14 cellular contexts compared by ENCODE assay signal in genomic region chr1:87869563-87869962, GRCh38.
A peak's percentile ranks its signal among the peaks of the same experiment; 100 is the strongest.
DNase-seq lines count a peak whose midpoint lies in the region; ATAC-seq and TF ChIP-seq lines count a peak whose summit lies in the region.
"Had no signal": no experiment of that assay in that cellular context is flagged by ENCODE, and none has a peak within 500 bp of the region (broad histone marks: within the 10 kb centered on the region; RNA-seq: fewer than 3 reads in every experiment).

No MANE protein-coding gene starts in this region.

- no peaks in the 10 kb centered on the region for H3K36me3 ChIP-seq in tibial nerve
- H3K36me3 ChIP-seq: adrenal gland, upper lobe of left lung had no signal

- no peak for TF ChIP-seq POLR2A in tibial nerve (IDR thresholded peaks at IDR 0.05)

- H3K27ac ChIP-seq in epithelial cell of prostate (peak overlapping the region; percentile 77), tibial nerve (no peak overlapping the region)
- H3K27ac ChIP-seq: adrenal gland had no signal

- TF ChIP-seq EP300 in tibial nerve (IDR thresholded peaks at IDR 0.05): peak in 1 of 2 donors; percentile 30

- 79 to 88% methylated on average over 1 of the region's 1 CpG for WGBS in tibial nerve, 2 donors

- peaks cover 0 to 8% (median 2%) of the 10 kb centered on the region in 4 donors for H3K9me3 ChIP-seq in tibial nerve
- H3K9me3 ChIP-seq: adrenal gland, upper lobe of left lung had no signal

- no peak overlapping the region for H3K4me3 ChIP-seq in tibial nerve
- H3K4me3 ChIP-seq: adrenal gland, upper lobe of left lung had no signal

- ATAC-seq in omental fat pad (ENCODE audit: low FRiP score) (peak; percentile 77), GM18867 (IDR thresholded peaks at IDR 0.05; ENCODE audit: unreplicated experiment) (no peak), HG02623 (IDR thresholded peaks at IDR 0.05; ENCODE audit: unreplicated experiment) (no peak)

- H3K4me1 ChIP-seq in tibial nerve: no peaks in the 10 kb centered on the region
- H3K4me1 ChIP-seq: adrenal gland had no signal

- peak; percentile 52 for DNase-seq in EH (ENCODE audit: low read depth)
- DNase-seq in NCI-H226: peak; percentile 72
- peak; percentile 83 for DNase-seq in epithelial cell of prostate (ENCODE audit: low read depth, low spot score)
- no peak for DNase-seq in omental fat pad (ENCODE audit: low spot score)
- no peak for DNase-seq in tibial nerve (ENCODE audit: low spot score in 2 of 2)
- no peak for DNase-seq in GM19238 (ENCODE audit: insufficient read length, low spot score)
- DNase-seq: activated CD4-positive, alpha-beta T cell treated with anti-CD3 and anti-CD28 coated beads for 4 hours; adrenal gland; glutamatergic neuron; natural killer cell; stimulated activated CD4-positive, alpha-beta T cell treated with anti-CD3 and anti-CD28 coated beads, Interleukin-4, amount 100 ng/mL, for 4 hours; upper lobe of left lung had no signal

- no peaks in the 10 kb centered on the region for H3K27me3 ChIP-seq in tibial nerve
- H3K27me3 ChIP-seq: adrenal gland, upper lobe of left lung had no signal

- TF ChIP-seq CTCF in omental fat pad (IDR thresholded peaks at IDR 0.05) (no peak), tibial nerve (IDR thresholded peaks at IDR 0.05) (no peak)

Comparison
In these comparisons a context has a peak if more than half of its experiments do, and no peak if none do; other contexts are left out.
1. DNase-seq: peak in EH (single experiment), NCI-H226 (single experiment) and epithelial cell of prostate (single experiment); none in omental fat pad (single experiment), tibial nerve (0 of 2) and GM19238 (single experiment).